Comparison of ENCODE assay signal across 4 cellular contexts in genomic region chrY:20552764-20553323, GRCh38. TPM values are rescaled to one million over a fixed set of nuclear protein-coding genes. Genes with fewer than 3 reads are reported as not detected.
"Had no signal": no experiment of that assay in that cellular context is flagged by ENCODE, and none has a peak within 500 bp of the region (broad histone marks: within the 10 kb centered on the region; RNA-seq: fewer than 3 reads in every experiment).

No MANE protein-coding gene starts in this region.

RNA-seq across cellular contexts. Expression of gene EIF1AY, which starts 22.7 kb away (rescaled TPM):
- total RNA-seq: HT-29, IMR-90, K562 had no signal
- polyA plus RNA-seq: IgD-negative memory B cell, IMR-90, K562 had no signal
